In the genomic region with DNA sequence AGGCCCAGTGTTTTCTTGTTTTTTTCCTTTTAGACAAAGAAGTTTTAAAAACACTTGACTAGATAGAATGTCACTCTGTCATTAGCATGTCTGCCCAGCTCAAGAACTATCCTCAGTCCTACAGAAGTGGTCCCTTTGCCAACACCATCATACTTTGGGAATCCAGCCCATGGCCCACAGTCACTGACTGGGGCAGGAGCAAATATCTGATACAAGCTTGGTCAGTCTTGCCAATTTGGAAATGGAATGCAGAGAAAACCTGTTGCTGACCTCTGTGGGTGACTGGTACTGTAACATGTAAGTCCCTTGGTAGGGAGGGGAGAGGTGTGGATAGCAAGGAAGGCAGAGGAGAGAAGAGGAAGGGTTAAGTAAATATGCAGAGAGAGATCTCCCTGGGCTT, we compare ENCODE assay signal across 17 cellular contexts.
"Had no signal": no experiment of that assay in that cellular context is flagged by ENCODE, and none has a peak within 500 bp of the region (broad histone marks: within the 10 kb centered on the region; RNA-seq: fewer than 3 reads in every experiment).

No MANE protein-coding gene starts in this region.

- H3K4me3 ChIP-seq: dorsolateral prefrontal cortex, heart right ventricle, lower lobe of right lung, ovary, sigmoid colon had no signal

- H3K36me3 ChIP-seq: lower lobe of right lung, ovary, sigmoid colon had no signal

- H3K4me1 ChIP-seq: lower lobe of right lung, sigmoid colon had no signal

- H3K27ac ChIP-seq: dorsolateral prefrontal cortex, lower lobe of right lung, ovary, sigmoid colon had no signal

- H3K27me3 Mint-ChIP-seq: activated B cell treated with CpG ODN at 0.5 μM for 24 hours; activated CD4-positive, alpha-beta memory T cell treated with anti-CD3 and anti-CD28 coated beads for 36 hours; activated naive CD8-positive, alpha-beta T cell had no signal

- H3K4me1 Mint-ChIP-seq: activated B cell treated with CpG ODN at 0.5 μM for 24 hours had no signal

- H3K27me3 ChIP-seq: dorsolateral prefrontal cortex, heart right ventricle, ovary, sigmoid colon had no signal

- H3K9me3 ChIP-seq: heart right ventricle, lower lobe of right lung, ovary, sigmoid colon had no signal

- DNase-seq: activated B cell treated with CpG ODN at 0.5 μM for 24 hours; activated CD4-positive, alpha-beta memory T cell treated with anti-CD3 and anti-CD28 coated beads for 36 hours; activated CD4-positive, alpha-beta T cell treated with anti-CD3 and anti-CD28 coated beads for 4 hours; activated T-cell treated with anti-CD3 and anti-CD28 coated beads for 4 hours; caudate nucleus; dorsolateral prefrontal cortex; foreskin melanocyte; lower lobe of right lung; natural killer cell; ovary; sigmoid colon; stimulated activated CD8-positive, alpha-beta memory T cell treated with anti-CD3 and anti-CD28 coated beads, Interleukin-4, amount 100 ng/mL, for 48 hours; stimulated activated naive CD4-positive, alpha-beta T cell had no signal

- H3K27ac Mint-ChIP-seq: activated B cell treated with CpG ODN at 0.5 μM for 24 hours; activated CD4-positive, alpha-beta memory T cell treated with anti-CD3 and anti-CD28 coated beads for 36 hours; activated naive CD8-positive, alpha-beta T cell; natural killer cell; T-helper 2 cell treated with Interferon-gamma antibody and Interleukin-4, amounts not matched to agents 5 μg/mL and 100 μg/mL, for 36 hours had no signal

- FAIRE-seq: colon had no signal

- H3K36me3 Mint-ChIP-seq: natural killer cell had no signal

- H3K9me3 Mint-ChIP-seq: activated B cell treated with CpG ODN at 0.5 μM for 24 hours; activated CD4-positive, alpha-beta memory T cell treated with anti-CD3 and anti-CD28 coated beads for 36 hours; natural killer cell; T-helper 2 cell treated with Interferon-gamma antibody and Interleukin-4, amounts not matched to agents 5 μg/mL and 100 μg/mL, for 36 hours had no signal

- ATAC-seq: lower lobe of right lung, natural killer cell had no signal

- H3K4me3 Mint-ChIP-seq: activated B cell treated with CpG ODN at 0.5 μM for 24 hours; activated CD4-positive, alpha-beta memory T cell treated with anti-CD3 and anti-CD28 coated beads for 36 hours; activated naive CD8-positive, alpha-beta T cell; natural killer cell; T-helper 2 cell treated with Interferon-gamma antibody and Interleukin-4, amounts not matched to agents 5 μg/mL and 100 μg/mL, for 36 hours had no signal
